In genomic region chr14:68181395-68182326, GRCh38 we compare ENCODE assay signal across 10 cellular contexts.
DNase-seq lines count a peak whose midpoint lies in the region; ATAC-seq and TF ChIP-seq lines count a peak whose summit lies in the region.
"Had no signal": no experiment of that assay in that cellular context is flagged by ENCODE, and none has a peak within 500 bp of the region (broad histone marks: within the 10 kb centered on the region; RNA-seq: fewer than 3 reads in every experiment).

No MANE protein-coding gene starts in this region.

- peak overlapping the region; percentile 68 for H3K4me2 ChIP-seq in OCI-LY3 (ENCODE audit: low read length)

- H3K27ac ChIP-seq in OCI-LY3 (ENCODE audit: low read length) = no peak overlapping the region

- H3K9ac ChIP-seq in OCI-LY3 (ENCODE audit: low read length) = no peak overlapping the region

- no peaks in the 10 kb centered on the region for H3K79me2 ChIP-seq in OCI-LY3 (ENCODE audit: low read length)

- H3K27me3 ChIP-seq in OCI-LY3 (ENCODE audit: low read depth, low read length) = peaks cover 10% of the 10 kb centered on the region; the same call in 1 of the 2 replicates

- peaks cover 28% of the 10 kb centered on the region for H3K4me1 ChIP-seq in OCI-LY3 (ENCODE audit: low read length)
- H3K4me1 ChIP-seq: HAP-1 had no signal

- intact Hi-C loops in Right ventricle myocardium inferior (cut with DNase I) = no loop called here

- H2AFZ ChIP-seq in OCI-LY3 (ENCODE audit: low read depth, low read length) = no peak overlapping the region

- peak; percentile 58 for ATAC-seq in GM18498 (IDR thresholded peaks at IDR 0.05; ENCODE audit: unreplicated experiment)
- ATAC-seq in Right ventricle myocardium inferior = no peak

- no peaks in the 10 kb centered on the region for H3K9me3 ChIP-seq in OCI-LY3 (ENCODE audit: insufficient read depth, low read length)
- H3K9me3 ChIP-seq: HAP-1 had no signal

- TF ChIP-seq CTCF in OCI-LY3 (IDR thresholded peaks at IDR 0.05; ENCODE audit: low read depth, low read length) = no peak
- no peak for TF ChIP-seq CTCF in epithelial cell of proximal tubule (conservative IDR thresholded peaks at IDR 0.05; ENCODE audit: low read depth, low read length)

- DNase-seq in epithelial cell of proximal tubule (ENCODE audit: low read depth) = peak; percentile 59
- DNase-seq in renal cortical epithelial cell (ENCODE audit: low read depth) = peak; percentile 89
- no peak for DNase-seq in NCI-H1092 treated with DMSO at 0.1 percent for 48 hours (lab: John Stamatoyannopoulos, UW)
- DNase-seq in stimulated activated CD4-positive, alpha-beta T cell treated with anti-CD3 and anti-CD28 coated beads, Interleukin-2, amount 100 ng/mL, for 24 hours = no peak
- no peak for DNase-seq in NCI-H69 (lab: John Stamatoyannopoulos, UW)
- DNase-seq in Right ventricle myocardium inferior (ENCODE audit: missing footprints) = no peak
- DNase-seq: caudate nucleus had no signal

- no peaks in the 10 kb centered on the region; the same call in 1 of the 2 replicates for H4K20me1 ChIP-seq in OCI-LY3 (ENCODE audit: insufficient read depth, low read length)

- peak overlapping the region; percentile 30 for H3K4me3 ChIP-seq in OCI-LY3 (ENCODE audit: low read length)
- no peak overlapping the region for H3K4me3 ChIP-seq in epithelial cell of proximal tubule (ENCODE audit: low read depth, low read length)
- H3K4me3 ChIP-seq: HAP-1 had no signal

- no peaks in the 10 kb centered on the region for H3K36me3 ChIP-seq in OCI-LY3 (replicated peaks; ENCODE audit: low read depth, low read length)
- H3K36me3 ChIP-seq: HAP-1 had no signal

Comparison
In these comparisons a context has a peak if more than half of its experiments do, and no peak if none do; other contexts are left out.
1. DNase-seq: peak in epithelial cell of proximal tubule (single experiment) and renal cortical epithelial cell (single experiment); none in NCI-H1092 treated with DMSO at 0.1 percent for 48 hours (single experiment), stimulated activated CD4-positive, alpha-beta T cell treated with anti-CD3 and anti-CD28 coated beads, Interleukin-2, amount 100 ng/mL, for 24 hours (0 of 2), NCI-H69 (single experiment) and Right ventricle myocardium inferior (single experiment).